ENCODE assay signal across 8 cellular contexts in the genomic region with DNA sequence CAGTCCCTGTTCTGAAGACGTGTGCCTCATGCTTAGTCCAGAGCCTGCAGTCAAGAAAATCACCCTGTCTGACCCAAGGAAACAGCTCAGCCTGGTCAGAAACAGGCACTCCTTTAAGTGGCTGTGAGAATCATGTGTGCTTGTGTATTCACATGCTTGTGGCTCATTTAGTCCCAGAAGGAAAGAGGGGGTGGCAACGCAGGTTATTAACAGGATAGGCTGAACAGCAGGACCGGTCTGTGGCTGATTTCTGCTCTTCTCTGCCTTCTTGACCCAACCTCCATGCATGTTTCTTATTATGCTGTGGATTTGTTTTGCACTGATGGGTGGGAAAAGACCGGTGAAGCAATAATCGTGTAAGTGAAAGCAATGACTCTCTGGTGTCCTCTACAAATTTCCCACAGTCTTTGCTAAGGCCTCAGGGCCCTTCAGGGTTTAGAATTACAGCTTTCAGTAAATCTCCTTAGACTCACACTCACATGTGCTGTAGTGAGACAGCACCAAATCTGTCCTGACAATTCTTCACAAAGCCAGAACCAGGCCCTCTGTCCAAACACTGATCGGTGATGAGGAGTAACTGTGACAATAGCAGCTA.
DNase-seq lines count a peak whose midpoint lies in the region; ATAC-seq and TF ChIP-seq lines count a peak whose summit lies in the region.
"Had no signal": no experiment of that assay in that cellular context is flagged by ENCODE, and none has a peak within 500 bp of the region (broad histone marks: within the 10 kb centered on the region; RNA-seq: fewer than 3 reads in every experiment).

No MANE protein-coding gene starts in this region.

- no peaks in the 10 kb centered on the region for H3K9me3 ChIP-seq in Loucy (ENCODE audit: insufficient read depth, low read depth, low read length)

- no peaks in the 10 kb centered on the region for H3K36me3 ChIP-seq in Loucy (ENCODE audit: insufficient read depth, low read length)

- H4K20me1 ChIP-seq in Loucy (ENCODE audit: insufficient read depth, low read length, poor library complexity, severe bottlenecking), result no peaks in the 10 kb centered on the region

- no peak overlapping the region for H3K27ac ChIP-seq in caudate nucleus (ENCODE audit: low read depth, low read length)

- peak; percentile 97 for DNase-seq in fibroblast of peridontal ligament (ENCODE audit: extremely low read depth)
- no peak for DNase-seq in caudate nucleus (lab: John Stamatoyannopoulos, UW)
- DNase-seq in AML-193 (lab: John Stamatoyannopoulos, UW), result no peak

- H3K4me2 ChIP-seq in Loucy (ENCODE audit: low read depth, low read length, poor library complexity, severe bottlenecking), result peak overlapping the region; percentile 2

- peak overlapping the region; percentile 82 for H3K27ac Mint-ChIP-seq in stimulated activated memory B cell treated with anti-CD40 and anti-IgM and Interleukin-4, amounts not matched to agents 10 μg/mL and 1 μg/mL and 100 μg/mL, for 72 hours

- H3K36me3 Mint-ChIP-seq in stimulated activated memory B cell treated with anti-CD40 and anti-IgM and Interleukin-4, amounts not matched to agents 10 μg/mL and 1 μg/mL and 100 μg/mL, for 72 hours, result no peaks in the 10 kb centered on the region

- no peaks in the 10 kb centered on the region for H3K9me2 ChIP-seq in Loucy (replicated peaks; ENCODE audit: low read depth, low read length)

- peaks cover 98% of the 10 kb centered on the region for H3K4me1 ChIP-seq in Loucy (ENCODE audit: insufficient read depth, low read length, poor library complexity, severe bottlenecking)

- H3K4me1 Mint-ChIP-seq in stimulated activated memory B cell treated with anti-CD40 and anti-IgM and Interleukin-4, amounts not matched to agents 10 μg/mL and 1 μg/mL and 100 μg/mL, for 72 hours, result peaks cover 76% of the 10 kb centered on the region

- H3K79me2 ChIP-seq in Loucy (ENCODE audit: insufficient read depth, low read length), result no peaks in the 10 kb centered on the region

- H3K4me3 ChIP-seq in Loucy (ENCODE audit: low read length, poor library complexity, severe bottlenecking), result no peak overlapping the region
- H3K4me3 ChIP-seq: K562 had no signal

- peaks cover 18% of the 10 kb centered on the region; the same call in 1 of the 2 replicates for H3F3A ChIP-seq in Loucy (ENCODE audit: low read depth)

- no peaks in the 10 kb centered on the region for H3K27me3 ChIP-seq in Loucy (ENCODE audit: insufficient read depth, low read length, poor library complexity, severe bottlenecking)

- H3K4me3 Mint-ChIP-seq in stimulated activated memory B cell treated with anti-CD40 and anti-IgM and Interleukin-4, amounts not matched to agents 10 μg/mL and 1 μg/mL and 100 μg/mL, for 72 hours, result no peak overlapping the region

- TF ChIP-seq CTCF in Loucy (conservative IDR thresholded peaks at IDR 0.05; ENCODE audit: low read length), result no peak

- no peaks in the 10 kb centered on the region for H3K9me3 Mint-ChIP-seq in stimulated activated memory B cell treated with anti-CD40 and anti-IgM and Interleukin-4, amounts not matched to agents 10 μg/mL and 1 μg/mL and 100 μg/mL, for 72 hours

- ATAC-seq in GM19328 (IDR thresholded peaks at IDR 0.05; ENCODE audit: unreplicated experiment) (peak; percentile 32), HG02885 (IDR thresholded peaks at IDR 0.05; ENCODE audit: poor library complexity, unreplicated experiment) (no peak)
- no peak for ATAC-seq in stimulated activated memory B cell treated with anti-CD40 and anti-IgM and Interleukin-4, amounts not matched to agents 10 μg/mL and 1 μg/mL and 100 μg/mL, for 72 hours
- ATAC-seq: K562 had no signal

- no peaks in the 10 kb centered on the region for H3K27me3 Mint-ChIP-seq in stimulated activated memory B cell treated with anti-CD40 and anti-IgM and Interleukin-4, amounts not matched to agents 10 μg/mL and 1 μg/mL and 100 μg/mL, for 72 hours

- H2AFZ ChIP-seq in Loucy (ENCODE audit: low read length), result peak overlapping the region; percentile 20; the same call in 1 of the 2 replicates

- H3K9ac ChIP-seq in Loucy (ENCODE audit: low read depth, low read length, poor library complexity, severe bottlenecking), result peak overlapping the region; percentile 30
